Comparison of ENCODE assay signal across 9 cellular contexts in the genomic region with DNA sequence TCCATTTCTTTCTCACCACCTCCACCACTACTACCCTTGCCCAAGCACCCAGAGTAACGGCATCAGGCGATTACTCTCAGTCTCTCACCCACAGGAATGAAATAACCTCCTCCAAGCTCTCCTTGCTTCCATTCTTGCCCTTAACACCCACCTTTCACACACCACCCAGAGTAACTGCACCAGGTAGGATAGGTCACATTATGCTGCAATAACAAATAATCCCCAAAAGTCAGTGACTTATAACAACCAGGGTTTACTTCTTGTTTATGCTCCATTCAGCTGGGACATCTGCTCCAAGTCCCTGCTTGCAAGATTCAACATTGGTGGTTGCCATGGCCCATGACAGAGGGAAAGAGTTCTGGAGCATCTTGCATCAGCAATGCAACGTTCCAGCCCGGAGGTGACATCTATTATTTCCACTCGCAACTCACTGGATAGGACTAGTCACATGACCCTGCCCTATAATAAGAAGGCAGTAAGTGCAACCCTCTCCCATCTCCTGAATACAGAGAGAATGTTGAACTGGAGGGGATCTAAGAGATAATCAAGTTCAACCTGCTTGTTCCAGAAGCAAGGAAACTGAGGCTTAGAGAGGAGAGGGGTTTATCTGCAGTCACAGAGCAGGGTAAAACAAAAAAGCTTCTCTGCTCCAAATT.
"Had no signal": no experiment of that assay in that cellular context is flagged by ENCODE, and none has a peak within 500 bp of the region (broad histone marks: within the 10 kb centered on the region; RNA-seq: fewer than 3 reads in every experiment).

No MANE protein-coding gene starts in this region.

- H3K9ac ChIP-seq: GM23248 had no signal

- H3K4me3 Mint-ChIP-seq: HFFc6 had no signal

- H3K36me3 ChIP-seq: HAP-1 had no signal

- DNase-seq: GM23248, GOT3, H7, HFFc6, IMR-90, KBM-7 had no signal

- H3K4me1 ChIP-seq: HAP-1 had no signal

- H3K9me3 ChIP-seq: HAP-1 had no signal

- H3K4me3 ChIP-seq: GM23248, HAP-1 had no signal

- ATAC-seq: HCT116 had no signal

- H3K9me3 Mint-ChIP-seq: HFFc6 had no signal

- H2AFZ ChIP-seq: GM23248 had no signal

- H3K27ac ChIP-seq: GM23248, HL-60 had no signal

- H3K27ac Mint-ChIP-seq: HFFc6 had no signal
